In the genomic region with DNA sequence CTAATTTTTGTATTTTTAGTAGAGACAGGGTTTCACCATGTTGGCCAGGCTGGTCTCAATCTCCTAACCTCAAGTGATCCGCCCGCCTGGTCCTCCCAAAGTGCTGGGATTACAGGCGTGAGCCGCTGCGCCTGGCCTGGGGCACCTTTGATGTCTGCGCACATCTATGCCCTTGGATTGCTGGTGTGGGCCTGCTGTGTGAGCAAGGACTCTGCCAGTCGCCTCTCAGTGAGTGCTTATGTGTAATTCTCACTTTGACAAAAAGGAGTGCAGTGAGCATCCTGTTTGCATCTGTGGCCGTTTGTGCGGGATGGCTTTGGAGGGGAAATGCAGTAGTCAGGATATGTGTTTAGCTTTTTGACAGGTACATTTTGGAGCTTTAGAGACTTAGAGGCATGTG, we compare ENCODE assay signal across 31 cellular contexts. TPM values are rescaled to one million over a fixed set of nuclear protein-coding genes. Genes with fewer than 3 reads are reported as not detected.
"Had no signal": no experiment of that assay in that cellular context is flagged by ENCODE, and none has a peak within 500 bp of the region (broad histone marks: within the 10 kb centered on the region; RNA-seq: fewer than 3 reads in every experiment).

No MANE protein-coding gene starts in this region.

- ATAC-seq: activated CD4-positive, alpha-beta T cell treated with anti-CD3 and anti-CD28 coated beads for 36 hours; activated CD8-positive, alpha-beta memory T cell treated with anti-CD3 and anti-CD28 coated beads, Interleukin-2, amount 10 ng/mL, durations not matched to agents 7 days and 5 days; activated CD8-positive, alpha-beta T cell treated with anti-CD3 and anti-CD28 coated beads, Interleukin-2, amount 10 ng/mL, durations not matched to agents 7 days and 5 days; activated naive CD8-positive, alpha-beta T cell treated with anti-CD3 and anti-CD28 coated beads, Interleukin-2, amount 50 U/mL, for 24 hours; body of pancreas; gastroesophageal sphincter had no signal

- H3K27ac ChIP-seq: adrenal gland, body of pancreas, esophagus squamous epithelium, gastroesophageal sphincter had no signal

- H3K27me3 ChIP-seq: adrenal gland, body of pancreas, esophagus squamous epithelium, gastroesophageal sphincter had no signal

- FAIRE-seq: colon had no signal

- H3K4me3 ChIP-seq: adrenal gland, body of pancreas, esophagus squamous epithelium, gastroesophageal sphincter had no signal

- H3K9me3 ChIP-seq: adrenal gland, body of pancreas, esophagus squamous epithelium, gastroesophageal sphincter had no signal

- H3K4me1 ChIP-seq: adrenal gland, body of pancreas, gastroesophageal sphincter had no signal

- DNase-seq: activated CD4-positive, alpha-beta memory T cell treated with anti-CD3 and anti-CD28 coated beads for 36 hours; activated CD4-positive, alpha-beta T cell treated with anti-CD3 and anti-CD28 coated beads for 36 hours; activated CD4-positive, alpha-beta T cell treated with anti-CD3 and anti-CD28 coated beads, Interleukin-2, amount 10 ng/mL, durations not matched to agents 24 days and 14 days; activated CD4-positive, CD25-positive, alpha-beta regulatory T cell; activated CD4-positive, CD25-positive, alpha-beta regulatory T cell treated with anti-CD3 and anti-CD28 coated beads, Interleukin-2, amount 50 U/mL, for 72 hours; activated CD8-positive, alpha-beta memory T cell treated with anti-CD3 and anti-CD28 coated beads, Interleukin-2, amount 10 ng/mL, durations not matched to agents 7 days and 5 days; activated CD8-positive, alpha-beta memory T cell treated with anti-CD3 and anti-CD28 coated beads, Interleukin-2, amount 50 U/mL, for 4 hours; activated CD8-positive, alpha-beta T cell treated with anti-CD3 and anti-CD28 coated beads, Interleukin-2, amount 10 ng/mL, durations not matched to agents 7 days and 5 days; activated effector memory CD4-positive, alpha-beta T cell treated with anti-CD3 and anti-CD28 coated beads, Interleukin-2, amount 50 U/mL, for 16 hours; activated naive CD4-positive, alpha-beta T cell treated with anti-CD3 and anti-CD28 coated beads for 36 hours; activated naive CD8-positive, alpha-beta T cell treated with anti-CD3 and anti-CD28 coated beads for 36 hours; activated naive CD8-positive, alpha-beta T cell treated with anti-CD3 and anti-CD28 coated beads, Interleukin-2, amount 50 U/mL, for 24 hours; activated T-cell treated with anti-CD3 and anti-CD28 coated beads, Interleukin-2, amount 50 U/mL, for 1 hour; activated T-cell treated with anti-CD3 and anti-CD28 coated beads, Interleukin-2, amount 50 U/mL, for 48 hours; adrenal gland; amygdala; aorta; body of pancreas; caudate nucleus; effector memory CD4-positive, alpha-beta T cell; endodermal cell; esophagus squamous epithelium; foreskin melanocyte; T-helper 2 cell had no signal

RNA-seq across cellular contexts. Expression of gene RNU6ATAC, which starts 19.1 kb away (rescaled TPM):
- total RNA-seq: body of pancreas, dermis microvascular lymphatic vessel endothelial cell, esophagus squamous epithelium, fibroblast of lung, fibroblast of villous mesenchyme, gastroesophageal sphincter, glomerular endothelial cell had no signal
- polyA plus RNA-seq: adrenal gland, aorta, esophagus, fibroblast of lung had no signal
